Comparison of ENCODE assay signal across 9 cellular contexts in genomic region chr2:23824777-23825212, GRCh38.
DNase-seq lines count a peak whose midpoint lies in the region; ATAC-seq and TF ChIP-seq lines count a peak whose summit lies in the region.
"Had no signal": no experiment of that assay in that cellular context is flagged by ENCODE, and none has a peak within 500 bp of the region (broad histone marks: within the 10 kb centered on the region; RNA-seq: fewer than 3 reads in every experiment).

No MANE protein-coding gene starts in this region.

- no peak overlapping the region for H3K4me3 ChIP-seq in GM06990 (replicated peaks; ENCODE audit: low read depth, low read length)

- DNase-seq in AML-193 (lab: John Stamatoyannopoulos, UW): peak; percentile 54 to 62
- DNase-seq in GM06990 (ENCODE audit: extremely low read depth, insufficient read length): peak; percentile 45
- DNase-seq in KBM-7: peak; percentile 73
- peak; percentile 56 for DNase-seq in RPMI7951 (ENCODE audit: low read depth)
- peak; percentile 46 to 54 for DNase-seq in dermis microvascular lymphatic vessel endothelial cell (ENCODE audit: low read depth in 2 of 2)
- DNase-seq in mucosa of gallbladder (ENCODE audit: low spot score): peak; percentile 34
- no peak for DNase-seq in GM19238 (ENCODE audit: insufficient read length, low spot score)
- DNase-seq: right cardiac atrium had no signal

- peak; percentile 61 for TF ChIP-seq CTCF in GM06990 (IDR thresholded peaks at IDR 0.05; ENCODE audit: insufficient read depth, low read length, poor library complexity, severe bottlenecking)

- H3K27me3 ChIP-seq in GM06990 (replicated peaks; ENCODE audit: control insufficient read depth, insufficient read depth, low read length): no peaks in the 10 kb centered on the region

- H3K36me3 ChIP-seq in GM06990 (ENCODE audit: control insufficient read depth, insufficient read depth, low read length): peaks cover 4% of the 10 kb centered on the region

- in situ Hi-C loops in KBM-7 (cut with MboI; ENCODE audit: low pct_unique_long_range_greater_than_20kb, low sequenced_read_pairs): no loop called here

- ATAC-seq in HG03571 (IDR thresholded peaks at IDR 0.05; ENCODE audit: unreplicated experiment): no peak
